8 cellular contexts compared by ENCODE assay signal in the genomic region with DNA sequence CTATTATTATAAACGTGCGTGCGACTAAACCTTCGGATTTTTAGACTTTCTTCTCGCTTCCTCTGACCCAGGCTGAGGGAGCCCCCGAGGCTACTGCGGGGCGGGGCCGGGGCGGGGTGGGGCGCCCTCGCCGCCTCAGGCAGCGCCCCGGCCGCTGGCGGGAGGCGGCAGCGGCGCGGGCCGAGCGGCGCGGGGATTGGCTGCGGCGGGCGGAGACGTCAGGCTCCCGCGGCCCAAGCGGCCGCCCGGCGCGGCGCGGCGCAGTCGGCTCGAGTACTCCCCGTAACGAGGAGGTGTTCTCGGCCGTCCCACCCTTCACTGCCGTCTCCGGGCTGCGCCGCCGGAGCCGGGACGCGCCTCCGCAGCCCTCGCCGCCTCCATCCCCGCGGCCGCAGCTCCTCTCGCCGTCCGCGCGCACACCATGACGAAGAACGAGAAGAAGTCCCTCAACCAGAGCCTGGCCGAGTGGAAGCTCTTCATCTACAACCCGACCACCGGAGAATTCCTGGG. TPM values are rescaled to one million over a fixed set of nuclear protein-coding genes. Genes with fewer than 3 reads are reported as not detected.
A peak's percentile ranks its signal among the peaks of the same experiment; 100 is the strongest.
DNase-seq lines count a peak whose midpoint lies in the region; ATAC-seq and TF ChIP-seq lines count a peak whose summit lies in the region.

TSS of gene ATP1B3 (plus strand) at position 263 of the 510 bp plus-strand sequence. CDS start at position 422, 159 bp downstream.

- H3K27ac ChIP-seq in coronary artery, result peak within 1 kb of the TSS; percentile 98 to 99

- DNase-seq in AG10803 (ENCODE audit: low read depth) (peak; percentile 84), NCI-H446 treated with DMSO at 0.1 percent for 48 hours (lab: John Stamatoyannopoulos, UW) (peak; percentile 83), coronary artery (ENCODE audit: low spot score) (peak; percentile 86), left lobe of liver (ENCODE audit: low spot score) (peak; percentile 82)
- peak; percentile 88 for DNase-seq in activated CD4-positive, alpha-beta T cell treated with anti-CD3 and anti-CD28 coated beads for 48 hours
- peak; percentile 83 to 84 for DNase-seq in stimulated activated CD4-positive, alpha-beta T cell treated with anti-CD3 and anti-CD28 coated beads, Interleukin-2, amount 100 ng/mL, for 24 hours

- TF ChIP-seq CTCF in AG10803 (conservative IDR thresholded peaks at IDR 0.05; ENCODE audit: low read length) (no peak), coronary artery (IDR thresholded peaks at IDR 0.05) (no peak)

- H3K4me3 ChIP-seq in AG10803 (ENCODE audit: low read length) (peak within 1 kb of the TSS; percentile 83), coronary artery (peak within 1 kb of the TSS; percentile 84)

- peak; percentile 75 for ATAC-seq in GM19023 (IDR thresholded peaks at IDR 0.05; ENCODE audit: unreplicated experiment)
- peak; percentile 79 for ATAC-seq in HG03175 (IDR thresholded peaks at IDR 0.05; ENCODE audit: unreplicated experiment)
- peak; percentile 90 for ATAC-seq in left lobe of liver

RNA-seq across cellular contexts. Expression of gene ATP1B3, which starts in this region (rescaled TPM):
- total RNA-seq in left lobe of liver, result 4.4 TPM

Comparison
In these comparisons a context has a peak if more than half of its experiments do, and no peak if none do; other contexts are left out.
1. Peak in every context shown above with its lines: DNase-seq, ATAC-seq, H3K4me3 ChIP-seq and H3K27ac ChIP-seq.